In the genomic region with DNA sequence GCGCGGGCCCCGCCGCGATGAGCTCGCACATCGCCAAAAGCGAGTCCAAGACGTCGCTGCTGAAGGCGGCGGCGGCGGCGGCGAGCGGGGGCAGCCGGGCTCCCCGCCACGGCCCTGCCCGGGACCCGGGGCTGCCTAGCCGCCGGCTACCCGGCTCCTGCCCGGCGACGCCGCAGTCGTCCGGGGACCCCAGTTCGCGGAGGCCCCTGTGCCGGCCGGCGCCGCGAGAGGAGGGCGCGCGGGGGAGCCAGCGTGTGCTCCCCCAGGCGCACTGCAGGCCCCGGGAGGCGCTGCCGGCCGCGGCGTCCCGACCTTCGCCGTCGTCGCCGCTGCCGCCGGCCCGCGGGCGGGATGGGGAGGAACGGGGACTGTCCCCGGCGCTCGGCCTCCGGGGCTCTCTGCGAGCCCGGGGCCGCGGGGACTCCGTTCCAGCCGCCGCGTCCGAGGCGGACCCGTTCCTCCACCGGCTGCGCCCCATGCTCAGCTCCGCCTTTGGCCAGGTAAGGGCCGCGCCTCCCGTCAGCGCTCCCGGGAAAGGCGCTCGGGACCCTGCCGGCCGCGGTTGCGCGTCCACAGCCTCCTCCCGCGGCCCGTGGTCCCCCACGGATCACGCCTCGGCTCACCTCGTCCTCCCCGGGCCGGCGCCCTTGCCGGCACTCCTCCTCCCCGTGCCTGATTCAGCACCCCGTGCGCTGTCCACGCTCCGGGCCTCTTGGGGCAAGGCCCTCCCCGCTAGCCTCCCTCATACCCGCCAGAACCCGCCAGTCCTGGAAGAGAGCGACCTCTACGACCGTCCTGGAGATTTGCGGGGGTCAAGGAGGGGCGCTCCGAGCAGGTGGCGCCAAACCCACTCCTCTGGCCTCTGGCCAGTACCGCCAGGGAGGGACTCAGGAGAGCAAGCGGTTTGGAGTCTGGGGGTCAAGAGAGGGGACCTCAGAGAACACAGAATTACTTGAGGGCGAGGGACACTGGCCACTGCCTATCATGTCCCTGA, we compare ENCODE assay signal across 8 cellular contexts. TPM values are rescaled to one million over a fixed set of nuclear protein-coding genes. Genes with fewer than 3 reads are reported as not detected.
DNase-seq lines count a peak whose midpoint lies in the region; ATAC-seq and TF ChIP-seq lines count a peak whose summit lies in the region.

No MANE protein-coding gene starts in this region.

- peaks cover 6 to 15% of the 10 kb centered on the region in 2 donors for H3K4me1 ChIP-seq in left lung

- intact Hi-C loops in left lung (cut with DNase I), result loop anchor here in 1 of 2 donors (10.0 kb wide), 2 partner anchors 56 to 334 kb away; a partner anchor contains a TSS

- H3K27me3 Mint-ChIP-seq in central memory CD8-positive, alpha-beta T cell, result peaks cover 50% of the 10 kb centered on the region

- H3K9me3 Mint-ChIP-seq in central memory CD8-positive, alpha-beta T cell, result no peaks in the 10 kb centered on the region
- no peaks in the 10 kb centered on the region for H3K9me3 Mint-ChIP-seq in stimulated activated effector memory CD8-positive, alpha-beta T cell treated with anti-CD3 and anti-CD28 coated beads, Interleukin-12 subunit alpha, Interleukin-12 subunit beta, amount 100 ng/mL, for 72 hours

- no peak overlapping the region for H3K27ac ChIP-seq in WERI-Rb-1
- H3K27ac ChIP-seq in left lung, result no peak overlapping the region

- H3K4me3 Mint-ChIP-seq in central memory CD8-positive, alpha-beta T cell, result peak overlapping the region; percentile 78
- H3K4me3 Mint-ChIP-seq in stimulated activated effector memory CD8-positive, alpha-beta T cell treated with anti-CD3 and anti-CD28 coated beads, Interleukin-12 subunit alpha, Interleukin-12 subunit beta, amount 100 ng/mL, for 72 hours, result peak overlapping the region; percentile 67

- H3K27me3 ChIP-seq in WERI-Rb-1 (ENCODE audit: insufficient read depth, low read depth, severe bottlenecking) (peaks cover 64% of the 10 kb centered on the region), left lung (peaks cover 21 to 79% of the 10 kb centered on the region in 2 donors)

- no peaks in the 10 kb centered on the region for H3K36me3 Mint-ChIP-seq in central memory CD8-positive, alpha-beta T cell (ENCODE audit: insufficient read depth)
- no peaks in the 10 kb centered on the region for H3K36me3 Mint-ChIP-seq in stimulated activated effector memory CD8-positive, alpha-beta T cell treated with anti-CD3 and anti-CD28 coated beads, Interleukin-12 subunit alpha, Interleukin-12 subunit beta, amount 100 ng/mL, for 72 hours

- no peak for TF ChIP-seq CTCF in WERI-Rb-1 (IDR thresholded peaks at IDR 0.05; ENCODE audit: low read depth, low read length)
- no peak for TF ChIP-seq CTCF in left lung (IDR thresholded peaks at IDR 0.05)

- H3K9me3 ChIP-seq in WERI-Rb-1 (ENCODE audit: severe bottlenecking) (no peaks in the 10 kb centered on the region), left lung (no peaks in the 10 kb centered on the region)

- peaks cover 5% of the 10 kb centered on the region for H3K4me1 Mint-ChIP-seq in central memory CD8-positive, alpha-beta T cell
- H3K4me1 Mint-ChIP-seq in stimulated activated effector memory CD8-positive, alpha-beta T cell treated with anti-CD3 and anti-CD28 coated beads, Interleukin-12 subunit alpha, Interleukin-12 subunit beta, amount 100 ng/mL, for 72 hours, result peaks cover 7% of the 10 kb centered on the region

- H3K4me3 ChIP-seq in WERI-Rb-1 (ENCODE audit: low read depth, low read length) (peak overlapping the region; percentile 1), left lung (peak overlapping the region; percentile 21 to 40)

- H3K36me3 ChIP-seq in WERI-Rb-1, result no peaks in the 10 kb centered on the region
- no peaks in the 10 kb centered on the region for H3K36me3 ChIP-seq in left lung

- DNase-seq in AG08395 (ENCODE audit: low spot score), result peak; percentile 65
- peak; percentile 35 for DNase-seq in GM19238 (ENCODE audit: insufficient read length, low spot score)
- DNase-seq in HT-29 (ENCODE audit: low spot score), result peak; percentile 54
- no peak for DNase-seq in WERI-Rb-1
- DNase-seq in central memory CD8-positive, alpha-beta T cell (ENCODE audit: low spot score in 2 of 2), result peak in 1 of 2 donors; percentile 34
- DNase-seq in left lung, result peak; percentile 49 to 88
- DNase-seq in stimulated activated effector memory CD8-positive, alpha-beta T cell treated with anti-CD3 and anti-CD28 coated beads, Interleukin-12 subunit alpha, Interleukin-12 subunit beta, amount 100 ng/mL, for 72 hours (ENCODE audit: low spot score in 2 of 2), result peak; percentile 36 to 75
- DNase-seq in NK-92 (lab: John Stamatoyannopoulos, UW; ENCODE audit: unreplicated experiment), result no peak

- no peak overlapping the region for H3K27ac Mint-ChIP-seq in central memory CD8-positive, alpha-beta T cell (ENCODE audit: low read depth)
- no peak overlapping the region for H3K27ac Mint-ChIP-seq in stimulated activated effector memory CD8-positive, alpha-beta T cell treated with anti-CD3 and anti-CD28 coated beads, Interleukin-12 subunit alpha, Interleukin-12 subunit beta, amount 100 ng/mL, for 72 hours

- ATAC-seq in central memory CD8-positive, alpha-beta T cell (replicated peaks; ENCODE audit: extremely low read depth, poor library complexity, severe bottlenecking), result peak; percentile 78
- ATAC-seq in left lung, result peak; percentile 95
- ATAC-seq in stimulated activated effector memory CD8-positive, alpha-beta T cell treated with anti-CD3 and anti-CD28 coated beads, Interleukin-12 subunit alpha, Interleukin-12 subunit beta, amount 100 ng/mL, for 72 hours, result peak; percentile 82

RNA-seq across cellular contexts. Expression of a gene that starts 0.7 kb away (rescaled TPM):
- total RNA-seq in HT-29 (2014; rRNA removed; shearing (Covaris generic)), result 3.5 and 7.0 TPM in 2 replicates
- total RNA-seq in left lung, result under 1 TPM; 0.37 to 0.38 TPM

RNA-seq across cellular contexts. Expression of a gene that starts 45.8 kb away (rescaled TPM):
- total RNA-seq in HT-29 (2014; rRNA removed; shearing (Covaris generic)), result 226 and 266 TPM in 2 replicates
- total RNA-seq in left lung, result 100 to 1,000 TPM; 178 to 180 TPM

RNA-seq across cellular contexts. Expression of a gene that starts 59.9 kb away (rescaled TPM):
- total RNA-seq in HT-29 (2014; rRNA removed; shearing (Covaris generic)), result 61.5 and 70.9 TPM in 2 replicates
- 10 to 100 TPM; 37.9 to 40.6 TPM for total RNA-seq in left lung

Comparison
In these comparisons a context has a peak if more than half of its experiments do, and no peak if none do; other contexts are left out.
1. DNase-seq: peak in AG08395 (single experiment), GM19238 (single experiment), HT-29 (single experiment), left lung (2 of 2) and stimulated activated effector memory CD8-positive, alpha-beta T cell treated with anti-CD3 and anti-CD28 coated beads, Interleukin-12 subunit alpha, Interleukin-12 subunit beta, amount 100 ng/mL, for 72 hours (2 of 2); none in WERI-Rb-1 (single experiment) and NK-92 (single experiment).
2. Peak in every context shown above with its lines, with median percentiles within 50 percentile points of each other: ATAC-seq.